In genomic region chrX:134670241-134670811, GRCh38 we compare ENCODE assay signal across 1 cellular context.
TF ChIP-seq lines count a peak whose summit lies in the region.

No MANE protein-coding gene starts in this region.

TF ChIP-seq in H1, 55 proteins besides CTCF, POLR2A, EP300 and RAD21 (continued from another document):
- TF ChIP-seq ZNF274 (IDR thresholded peaks at IDR 0.05; ENCODE audit: borderline replicate concordance, extremely low read depth, low read length): no peak
